ENCODE assay signal across 8 cellular contexts in the genomic region with DNA sequence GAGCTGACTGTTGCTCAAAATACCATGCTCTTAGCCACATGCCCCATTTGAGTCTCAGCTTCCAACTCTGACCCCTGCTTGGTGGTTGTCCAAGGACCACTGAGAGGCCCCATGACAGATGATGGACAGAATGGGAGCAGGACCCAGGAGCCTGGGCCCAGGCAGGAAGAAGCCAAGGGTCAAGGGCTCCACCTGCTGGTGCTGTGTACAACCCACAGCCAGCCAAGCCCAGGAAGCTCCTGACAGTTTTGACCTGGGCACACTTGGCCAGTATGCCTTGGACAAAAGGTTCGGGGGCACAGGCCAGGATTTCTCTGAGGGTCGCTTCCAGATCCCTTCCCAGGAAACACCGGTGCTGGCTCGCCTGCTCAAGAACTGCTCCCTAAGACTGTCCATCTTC. TPM values are rescaled to one million over a fixed set of nuclear protein-coding genes. Genes with fewer than 3 reads are reported as not detected.
DNase-seq lines count a peak whose midpoint lies in the region; ATAC-seq, FAIRE-seq and TF ChIP-seq lines count a peak whose summit lies in the region.
"Not testable (repeated sequence)": the region's sequence is repeated elsewhere in the genome, so short reads cannot be mapped to it uniquely, and the experiment has no call there.

No MANE protein-coding gene starts in this region.

- not testable (repeated sequence) for H3K4me3 ChIP-seq in HCT116 (replicated peaks in 1 of 2; ENCODE audit: low read depth in 1 of 2, low read length in 2 of 2); dorsolateral prefrontal cortex; kidney (ENCODE audit: low read length in 2 of 2); psoas muscle

- not testable (repeated sequence) for H4K20me1 ChIP-seq in HCT116 (ENCODE audit: insufficient read depth)

- not testable (repeated sequence) for H3K27ac Mint-ChIP-seq in T-cell; activated T-cell treated with anti-CD3 and anti-CD28 coated beads, Interleukin-2, amount 50 U/mL, for 72 hours; stimulated activated naive CD8-positive, alpha-beta T cell treated with anti-CD3 and anti-CD28 coated beads, Interleukin-15, amount 100 ng/mL, for 72 hours

- H3K36me3 ChIP-seq in HCT116 (ENCODE audit: control insufficient read depth in 1 of 2, insufficient read depth in 2 of 2, low read length in 2 of 2); kidney (ENCODE audit: control insufficient read depth in 1 of 2, insufficient read depth in 2 of 2, low read length in 2 of 2); psoas muscle (ENCODE audit: insufficient read depth in 1 of 2, low read depth in 1 of 2): not testable (repeated sequence)

- POLR2A ChIA-PET in HCT116 (lab: Charles Lee); T-cell (lab: Charles Lee): not testable (repeated sequence)

- H3K4me3 Mint-ChIP-seq in T-cell; activated T-cell treated with anti-CD3 and anti-CD28 coated beads, Interleukin-2, amount 50 U/mL, for 72 hours; stimulated activated naive CD8-positive, alpha-beta T cell treated with anti-CD3 and anti-CD28 coated beads, Interleukin-15, amount 100 ng/mL, for 72 hours: not testable (repeated sequence)

- not testable (repeated sequence) for H3K9ac ChIP-seq in HCT116 (ENCODE audit: low read length); kidney (ENCODE audit: low read length in 2 of 2)

- H3K9me2 ChIP-seq in HCT116 (ENCODE audit: insufficient read depth), result not testable (repeated sequence)

- intact Hi-C loops in HCT116 (cut with micrococcal nuclease); dorsolateral prefrontal cortex (cut with DNase I); kidney (cut with DNase I); psoas muscle (cut with DNase I): not testable (repeated sequence)

- no CpG with 5 or more reads among the region's 4 CpGs for WGBS in psoas muscle, 3 donors

- RAD21 ChIA-PET in HCT116 (lab: Charles Lee; ENCODE audit: low non-redundant PET in 1 of 2, low total read pairs in 2 of 2, uncharacterized antibody in 2 of 2, unreplicated experiment in 2 of 2), result not testable (repeated sequence)

- peak; percentile 17 to 37 (median 32); a peak in 4 of 6 replicates for TF ChIP-seq CTCF in HCT116 (IDR thresholded peaks at IDR 0.05 in 2 of 3, conservative IDR thresholded peaks at IDR 0.05 in 1 of 3; ENCODE audit: borderline replicate concordance in 1 of 3, insufficient read depth in 1 of 3, low read depth in 2 of 3, low read length in 2 of 3)
- peak in 52 of 56 donors; percentile 14 to 63 (median 45) for TF ChIP-seq CTCF in dorsolateral prefrontal cortex (IDR thresholded peaks at IDR 0.05 in 54 of 56, conservative IDR thresholded peaks at IDR 0.05 in 2 of 56; ENCODE audit: low read depth in 1 of 56, partially characterized antibody in 56 of 56)
- peak; percentile 54 for TF ChIP-seq CTCF in kidney (IDR thresholded peaks at IDR 0.05; ENCODE audit: borderline replicate concordance, extremely low read depth, insufficient read depth)
- TF ChIP-seq CTCF in psoas muscle (IDR thresholded peaks at IDR 0.05), result peak; percentile 39

- H3K4me1 ChIP-seq in HCT116 (ENCODE audit: control insufficient read depth in 1 of 2, insufficient read depth in 2 of 2, low read length in 2 of 2); kidney (ENCODE audit: control insufficient read depth in 1 of 2, insufficient read depth in 1 of 2, low read depth in 1 of 2, low read length in 2 of 2); psoas muscle: not testable (repeated sequence)

- peak; percentile 95 for ATAC-seq in HCT116
- peak; percentile 36 to 72 (median 57) for ATAC-seq in T-cell (replicated peaks in 1 of 4)
- ATAC-seq in activated T-cell treated with anti-CD3 and anti-CD28 coated beads, Interleukin-2, amount 50 U/mL, for 72 hours (replicated peaks in 1 of 2), result peak; percentile 75 to 85
- ATAC-seq in psoas muscle, result peak; percentile 86 to 91 (median 90)
- ATAC-seq in stimulated activated naive CD8-positive, alpha-beta T cell treated with anti-CD3 and anti-CD28 coated beads, Interleukin-15, amount 100 ng/mL, for 72 hours, result peak; percentile 81

- not testable (repeated sequence) for H3K9me3 ChIP-seq in HCT116 (ENCODE audit: control insufficient read depth in 1 of 2, insufficient read depth in 1 of 2, low read depth in 1 of 2, low read length in 2 of 2); kidney (ENCODE audit: control insufficient read depth in 1 of 2, low read length in 2 of 2); psoas muscle

- not testable (repeated sequence) for H3K27me3 ChIP-seq in HCT116 (ENCODE audit: insufficient read depth, low read length); dorsolateral prefrontal cortex; psoas muscle (ENCODE audit: insufficient read depth in 3 of 3, low read length in 2 of 3)

- not testable (repeated sequence) for H3K79me2 ChIP-seq in HCT116 (ENCODE audit: insufficient read depth, low read length)

- H3K36me3 Mint-ChIP-seq in T-cell; activated T-cell treated with anti-CD3 and anti-CD28 coated beads, Interleukin-2, amount 50 U/mL, for 72 hours (ENCODE audit: insufficient read depth in 2 of 2): not testable (repeated sequence)

- TF ChIP-seq RAD21 in HCT116 (IDR thresholded peaks at IDR 0.05; ENCODE audit: low read depth), result peak; percentile 55

- not testable (repeated sequence) for H2AFZ ChIP-seq in HCT116 (ENCODE audit: low read depth, low read length, poor library complexity, severe bottlenecking)

- TF ChIP-seq POLR2A in HCT116 (IDR thresholded peaks at IDR 0.05; ENCODE audit: borderline replicate concordance, extremely low read depth, insufficient read depth, insufficient read length), result not testable (repeated sequence)

- not testable (repeated sequence) for BruUV-seq in HCT116 (replicated peaks; lab: Mats Ljungman, UMichigan)

- CTCF ChIA-PET in HCT116 (lab: Charles Lee); T-cell (lab: Charles Lee): not testable (repeated sequence)

- DNase-seq in HCT116 (ENCODE audit: low read depth, low spot score), result not testable (repeated sequence)
- peak in 19 of 34 experiments; percentile 2 to 52 (median 21) for DNase-seq in T-cell
- DNase-seq in activated T-cell treated with anti-CD3 and anti-CD28 coated beads, Interleukin-2, amount 50 U/mL, for 72 hours, result peak; percentile 56 to 81
- peak; percentile 32 to 82 (median 71) for DNase-seq in dorsolateral prefrontal cortex
- peak; percentile 81 for DNase-seq in kidney
- DNase-seq in psoas muscle, result peak; percentile 77 to 80
- peak in 1 of 2 donors; percentile 45 for DNase-seq in stimulated activated naive CD8-positive, alpha-beta T cell treated with anti-CD3 and anti-CD28 coated beads, Interleukin-15, amount 100 ng/mL, for 72 hours

- not testable (repeated sequence) for H3K27ac ChIP-seq in HCT116 (ENCODE audit: low read depth, low read length); kidney (ENCODE audit: low read depth in 2 of 2, low read length in 2 of 2); psoas muscle
- H3K27ac ChIP-seq in dorsolateral prefrontal cortex, result peak overlapping the region in 2 of 59 donors; percentile 42 to 51

- H3K4me1 Mint-ChIP-seq in T-cell; activated T-cell treated with anti-CD3 and anti-CD28 coated beads, Interleukin-2, amount 50 U/mL, for 72 hours (ENCODE audit: low read depth); stimulated activated naive CD8-positive, alpha-beta T cell treated with anti-CD3 and anti-CD28 coated beads, Interleukin-15, amount 100 ng/mL, for 72 hours: not testable (repeated sequence)

- FAIRE-seq in G401.6 (lab: Jason Lieb, UNC), result peak; percentile 17
- FAIRE-seq in kidney (lab: Jason Lieb, UNC), result not testable (repeated sequence)

- H3K4me2 ChIP-seq in HCT116 (ENCODE audit: low read length), result not testable (repeated sequence)

- not testable (repeated sequence) for H3K9me3 Mint-ChIP-seq in T-cell; activated T-cell treated with anti-CD3 and anti-CD28 coated beads, Interleukin-2, amount 50 U/mL, for 72 hours; stimulated activated naive CD8-positive, alpha-beta T cell treated with anti-CD3 and anti-CD28 coated beads, Interleukin-15, amount 100 ng/mL, for 72 hours

- H3K27me3 Mint-ChIP-seq in T-cell; activated T-cell treated with anti-CD3 and anti-CD28 coated beads, Interleukin-2, amount 50 U/mL, for 72 hours (ENCODE audit: low read depth); stimulated activated naive CD8-positive, alpha-beta T cell treated with anti-CD3 and anti-CD28 coated beads, Interleukin-15, amount 100 ng/mL, for 72 hours: not testable (repeated sequence)

RNA-seq across cellular contexts. Expression of gene GRAP, which starts 15.0 kb away (rescaled TPM):
- total RNA-seq in HCT116 (2021; ENCODE audit: unreplicated experiment), result 0.27 TPM
- polyA plus RNA-seq in HCT116 (2012), result 0.02 and 0.10 TPM in 2 replicates
- total RNA-seq in T-cell, result 10 to 100 TPM; 26.5 to 95.2 (median 74.0) TPM
- 10 to 100 TPM in 1 of 2 donors, 1 to 10 TPM in 1; 9.7 to 15.9 TPM for total RNA-seq in activated T-cell treated with anti-CD3 and anti-CD28 coated beads, Interleukin-2, amount 50 U/mL, for 72 hours
- total RNA-seq in dorsolateral prefrontal cortex, result 1 to 10 TPM in 113 of 120 experiments, under 1 TPM in 7; 0.49 to 6.3 (median 2.2) TPM
- 8.4 TPM for total RNA-seq in kidney
- polyA plus RNA-seq in kidney (ENCODE audit: insufficient read depth, low read depth, low replicate concordance), result 7.0 TPM
- total RNA-seq in psoas muscle, result 1 to 10 TPM in 3 of 4 donors, under 1 TPM in 1; 0.71 to 2.2 (median 1.9) TPM
- polyA plus RNA-seq in psoas muscle, result 1 to 10 TPM in 2 of 3 donors, under 1 TPM in 1; 0.71 to 1.9 (median 1.4) TPM

RNA-seq across cellular contexts. Expression of gene FAM83G, which starts 27.2 kb away (rescaled TPM):
- total RNA-seq in HCT116 (2021; ENCODE audit: unreplicated experiment), result 33.9 TPM
- 25.6 and 25.9 TPM in 2 replicates for polyA plus RNA-seq in HCT116 (2012)
- total RNA-seq in T-cell, result 10 to 100 TPM in 3 of 5 donors, 1 to 10 TPM in 2; 4.9 to 23.3 (median 20.8) TPM
- 10 to 100 TPM; 10.9 to 11.3 TPM for total RNA-seq in activated T-cell treated with anti-CD3 and anti-CD28 coated beads, Interleukin-2, amount 50 U/mL, for 72 hours
- 1 to 10 TPM in 36 of 120 experiments, under 1 TPM in 84; 0.23 to 2.5 (median 0.80) TPM for total RNA-seq in dorsolateral prefrontal cortex
- 8.0 TPM for total RNA-seq in kidney
- polyA plus RNA-seq in kidney (ENCODE audit: insufficient read depth, low read depth, low replicate concordance), result 4.9 TPM
- 10 to 100 TPM in 1 of 4 donors, 1 to 10 TPM in 3; 7.0 to 20.4 (median 9.3) TPM for total RNA-seq in psoas muscle
- 10 to 100 TPM in 1 of 3 donors, 1 to 10 TPM in 2; 8.2 to 65.6 (median 9.0) TPM for polyA plus RNA-seq in psoas muscle
